In the genomic region with DNA sequence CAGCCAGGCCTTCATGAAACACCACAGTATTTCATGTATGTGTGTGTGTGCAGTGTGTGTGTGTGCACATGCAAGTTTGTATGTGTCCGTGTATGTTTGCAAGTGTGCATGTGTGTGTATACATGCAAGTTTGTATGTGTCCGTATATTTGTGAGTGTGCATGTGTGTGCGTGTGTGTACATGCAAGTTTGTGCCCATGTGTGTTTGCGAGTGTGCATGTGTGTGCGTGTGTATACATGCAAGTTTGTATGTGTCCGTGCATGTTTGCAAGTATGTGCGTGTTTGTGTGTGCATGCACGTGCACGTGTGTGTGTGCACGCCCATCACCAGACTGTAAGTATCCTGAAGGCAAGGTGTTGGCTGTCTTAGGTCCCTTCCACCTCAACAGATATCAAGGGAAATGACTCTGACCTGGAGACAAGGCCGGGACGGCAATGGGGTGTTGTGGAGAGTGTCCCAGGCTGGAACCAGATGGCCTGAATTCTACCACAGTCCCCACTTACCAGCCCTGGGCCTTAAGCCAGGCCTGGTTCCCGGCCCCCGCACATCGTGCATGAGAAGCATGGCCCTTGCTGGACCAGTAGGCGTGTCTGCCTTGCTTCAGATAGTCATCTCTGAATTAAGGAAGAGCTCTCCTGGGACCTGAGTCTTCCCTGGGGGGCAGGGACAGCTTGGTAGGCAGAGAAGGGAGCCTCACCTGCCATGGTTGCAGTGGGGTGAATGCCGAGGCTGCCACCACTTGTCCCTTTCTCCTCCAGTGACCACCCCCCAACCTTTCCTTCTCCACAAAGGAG, we compare ENCODE assay signal across 21 cellular contexts.
"Had no signal": no experiment of that assay in that cellular context is flagged by ENCODE, and none has a peak within 500 bp of the region (broad histone marks: within the 10 kb centered on the region; RNA-seq: fewer than 3 reads in every experiment).

No MANE protein-coding gene starts in this region.

- ATAC-seq: activated CD8-positive, alpha-beta T cell treated with anti-CD3 and anti-CD28 coated beads, Interleukin-2, amount 10 ng/mL, durations not matched to agents 7 days and 5 days had no signal

- FAIRE-seq: islet of Langerhans had no signal

- H3K27me3 Mint-ChIP-seq: activated B cell treated with CpG ODN at 0.5 μM for 24 hours; activated CD4-positive, alpha-beta T cell treated with anti-CD3 and anti-CD28 coated beads, Interleukin-2, amount 10 ng/mL, durations not matched to agents 24 days and 14 days; activated naive CD8-positive, alpha-beta T cell treated with anti-CD3 and anti-CD28 coated beads, Interleukin-2, amount 10 ng/mL, durations not matched to agents 7 days and 5 days; activated T-cell treated with anti-CD3 and anti-CD28 coated beads, Interleukin-2, amount 50 U/mL, for 24 hours; dendritic cell treated with granulocyte-macrophage colony-stimulating factor and Interleukin-4, amounts not matched to agents 40 ng/mL and 50 ng/mL, for 4 days; progenitor cell of endocrine pancreas had no signal

- H3K27ac ChIP-seq: brain microvascular endothelial cell had no signal

- DNase-seq: activated B cell treated with CpG ODN at 0.5 μM for 24 hours; activated CD4-positive, alpha-beta T cell treated with anti-CD3 and anti-CD28 coated beads, Interleukin-2, amount 10 ng/mL, durations not matched to agents 24 days and 14 days; activated CD8-positive, alpha-beta T cell treated with anti-CD3 and anti-CD28 coated beads, Interleukin-2, amount 10 ng/mL, durations not matched to agents 7 days and 5 days; activated naive CD4-positive, alpha-beta T cell treated with Interleukin-2 at 50 U/mL for 16 hours; activated naive CD8-positive, alpha-beta T cell treated with anti-CD3 and anti-CD28 coated beads, Interleukin-2, amount 10 ng/mL, durations not matched to agents 7 days and 5 days; activated T-cell treated with anti-CD3 and anti-CD28 coated beads, Interleukin-2, amount 50 U/mL, for 24 hours; anterior cingulate cortex; brain microvascular endothelial cell; cerebellar nuclear complex; effector memory CD4-positive, alpha-beta T cell; esophagus squamous epithelium; stimulated activated CD4-positive, alpha-beta T cell treated with anti-CD3 and anti-CD28 coated beads, Interleukin-15, amount 100 ng/mL, for 24 hours; stimulated activated CD4-positive, alpha-beta T cell treated with anti-CD3 and anti-CD28 coated beads, Interleukin-2, amount 100 ng/mL, for 48 hours; T-helper 1 cell; T-helper 9 cell had no signal

- H3K4me3 ChIP-seq: esophagus squamous epithelium, skin epidermis, thoracic aorta had no signal

- H3K9me3 Mint-ChIP-seq: activated CD4-positive, alpha-beta T cell treated with anti-CD3 and anti-CD28 coated beads, Interleukin-2, amount 10 ng/mL, durations not matched to agents 24 days and 14 days had no signal

- H3K27me3 ChIP-seq: brain microvascular endothelial cell, esophagus squamous epithelium had no signal

- H3K36me3 ChIP-seq: brain microvascular endothelial cell, thoracic aorta had no signal

- H3K4me3 Mint-ChIP-seq: activated B cell treated with CpG ODN at 0.5 μM for 24 hours; activated CD4-positive, alpha-beta T cell treated with anti-CD3 and anti-CD28 coated beads, Interleukin-2, amount 10 ng/mL, durations not matched to agents 24 days and 14 days; activated CD8-positive, alpha-beta T cell treated with anti-CD3 and anti-CD28 coated beads, Interleukin-2, amount 10 ng/mL, durations not matched to agents 7 days and 5 days; activated naive CD8-positive, alpha-beta T cell treated with anti-CD3 and anti-CD28 coated beads, Interleukin-2, amount 10 ng/mL, durations not matched to agents 7 days and 5 days; activated T-cell treated with anti-CD3 and anti-CD28 coated beads, Interleukin-2, amount 50 U/mL, for 24 hours; dendritic cell treated with granulocyte-macrophage colony-stimulating factor and Interleukin-4, amounts not matched to agents 40 ng/mL and 50 ng/mL, for 4 days had no signal

- H3K27ac Mint-ChIP-seq: activated B cell treated with CpG ODN at 0.5 μM for 24 hours; activated CD4-positive, alpha-beta T cell treated with anti-CD3 and anti-CD28 coated beads, Interleukin-2, amount 10 ng/mL, durations not matched to agents 24 days and 14 days; activated CD8-positive, alpha-beta T cell treated with anti-CD3 and anti-CD28 coated beads, Interleukin-2, amount 10 ng/mL, durations not matched to agents 7 days and 5 days; activated naive CD8-positive, alpha-beta T cell treated with anti-CD3 and anti-CD28 coated beads, Interleukin-2, amount 10 ng/mL, durations not matched to agents 7 days and 5 days; activated T-cell treated with anti-CD3 and anti-CD28 coated beads, Interleukin-2, amount 50 U/mL, for 24 hours; activated T-helper 2 cell treated with anti-CD3 and anti-CD28 coated beads, Interferon-gamma antibody, Interleukin-2, Interleukin-4, amounts not matched to agents 10 μg/mL and 5 μg/mL and 100 μg/mL, durations not matched to agents 14 hours and 24 hours and 36 hours; dendritic cell treated with granulocyte-macrophage colony-stimulating factor and Interleukin-4, amounts not matched to agents 40 ng/mL and 50 ng/mL, for 4 days; progenitor cell of endocrine pancreas had no signal

- H3K9me3 ChIP-seq: thoracic aorta had no signal
